Comparison of ENCODE assay signal across 8 cellular contexts in genomic region chr1:228691926-228692325, GRCh38. TPM values are rescaled to one million over a fixed set of nuclear protein-coding genes. Genes with fewer than 3 reads are reported as not detected.
DNase-seq lines count a peak whose midpoint lies in the region; ATAC-seq, FAIRE-seq and TF ChIP-seq lines count a peak whose summit lies in the region.

No MANE protein-coding gene starts in this region.

- ATAC-seq in thoracic aorta (ENCODE audit: insufficient number of reproducible peaks, low FRiP score, low read depth) = no peak

- H3K27ac ChIP-seq in thoracic aorta = no peak overlapping the region

- no peaks in the 10 kb centered on the region for H3K27me3 ChIP-seq in thoracic aorta (replicated peaks; ENCODE audit: insufficient read depth)

- FAIRE-seq in TTC549 (lab: Jason Lieb, UNC) = peak; percentile 87

- peak; percentile 29 for TF ChIP-seq CTCF in thoracic aorta (IDR thresholded peaks at IDR 0.05)

- H3K36me3 ChIP-seq in thoracic aorta = no peaks in the 10 kb centered on the region

- DNase-seq in stimulated activated CD4-positive, alpha-beta T cell treated with anti-CD3 and anti-CD28 coated beads, Interleukin-15, amount 100 ng/mL, for 24 hours = peak; percentile 8
- DNase-seq in stimulated activated CD4-positive, alpha-beta T cell treated with anti-CD3 and anti-CD28 coated beads, Interleukin-2, amount 100 ng/mL, for 48 hours = no peak
- DNase-seq in NCI-H2029 (lab: John Stamatoyannopoulos, UW) (peak; percentile 26), hippocampal formation (lab: John Stamatoyannopoulos, UW) (peak; percentile 13 to 42), thoracic aorta (ENCODE audit: low spot score) (no peak), middle frontal gyrus (ENCODE audit: extremely low spot score, low spot score) (no peak), amniotic stem cell (lab: John Stamatoyannopoulos, UW) (no peak)

- no peaks in the 10 kb centered on the region for H3K4me1 ChIP-seq in thoracic aorta (ENCODE audit: control insufficient read depth in 1 of 2, low read depth in 2 of 2)

- H3K4me3 ChIP-seq in thoracic aorta = no peak overlapping the region

- no peaks in the 10 kb centered on the region for H3K9me3 ChIP-seq in thoracic aorta

RNA-seq across cellular contexts. Expression of gene RHOU, which starts 43.4 kb away (rescaled TPM):
- total RNA-seq in thoracic aorta = 10 to 100 TPM; 23.0 to 37.7 TPM

Comparison
In these comparisons a context has a peak if more than half of its experiments do, and no peak if none do; other contexts are left out.
1. DNase-seq: peak in stimulated activated CD4-positive, alpha-beta T cell treated with anti-CD3 and anti-CD28 coated beads, Interleukin-15, amount 100 ng/mL, for 24 hours (single experiment), NCI-H2029 (single experiment) and hippocampal formation (2 of 2); none in stimulated activated CD4-positive, alpha-beta T cell treated with anti-CD3 and anti-CD28 coated beads, Interleukin-2, amount 100 ng/mL, for 48 hours (0 of 2), thoracic aorta (single experiment), middle frontal gyrus (single experiment) and amniotic stem cell (single experiment).